Comparison of ENCODE assay signal across 8 cellular contexts in the genomic region with DNA sequence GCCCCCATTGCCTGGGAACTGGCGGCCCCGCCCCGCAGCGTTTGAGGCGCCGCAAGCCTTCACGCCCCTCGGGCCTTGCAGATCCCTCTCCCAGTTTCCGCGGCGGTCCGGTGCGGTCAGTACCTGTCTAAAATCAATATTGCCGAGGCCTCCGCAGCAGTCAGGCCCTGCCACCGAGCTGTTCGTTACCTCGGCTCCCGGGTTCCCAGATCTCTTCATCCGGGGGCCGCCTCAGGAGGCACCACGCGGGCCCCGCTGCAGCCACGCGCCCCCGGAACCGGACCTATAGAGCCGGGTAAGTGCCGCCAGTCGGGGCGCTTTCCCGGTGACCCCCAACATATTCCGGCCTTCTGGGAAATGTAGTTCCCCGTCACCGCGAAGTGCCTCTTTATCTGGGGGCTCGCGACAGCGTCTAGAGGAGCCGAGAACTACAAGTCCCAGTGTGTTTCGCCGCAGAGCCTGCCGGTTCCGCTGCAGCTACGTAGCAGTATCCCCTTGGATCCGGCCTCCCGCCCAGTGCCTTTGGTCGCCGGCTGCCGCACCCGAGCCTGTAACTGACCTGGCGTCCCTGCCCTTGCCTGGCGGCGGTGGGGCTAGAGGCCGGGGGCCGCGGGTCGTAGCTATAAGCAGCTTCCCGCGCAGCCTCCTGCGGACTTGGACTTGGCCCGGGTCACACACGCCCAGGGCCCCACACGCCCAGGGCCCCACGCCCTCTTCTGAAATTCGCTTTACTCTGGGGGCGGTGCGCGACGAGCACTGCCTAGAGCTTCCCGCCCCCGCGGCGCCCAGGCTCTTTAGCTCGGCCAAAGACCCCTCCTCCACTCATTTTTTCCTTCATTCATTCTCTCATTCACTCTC.
DNase-seq lines count a peak whose midpoint lies in the region; ATAC-seq lines count a peak whose summit lies in the region.

A gene with protein sequence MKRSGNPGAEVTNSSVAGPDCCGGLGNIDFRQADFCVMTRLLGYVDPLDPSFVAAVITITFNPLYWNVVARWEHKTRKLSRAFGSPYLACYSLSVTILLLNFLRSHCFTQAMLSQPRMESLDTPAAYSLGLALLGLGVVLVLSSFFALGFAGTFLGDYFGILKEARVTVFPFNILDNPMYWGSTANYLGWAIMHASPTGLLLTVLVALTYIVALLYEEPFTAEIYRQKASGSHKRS (minus strand): TSS at position 301 of the 858 bp plus-strand sequence. CDS start 82 bp downstream, at position 219.

- ATAC-seq in GM19023 (IDR thresholded peaks at IDR 0.05; ENCODE audit: unreplicated experiment) (peak; percentile 92), HG03280 (IDR thresholded peaks at IDR 0.05; ENCODE audit: unreplicated experiment) (peak; percentile 92)

- peak; percentile 96 for DNase-seq in AG08396 (ENCODE audit: low spot score)
- peak; percentile 90 for DNase-seq in NCI-H345 treated with DMSO at 0.1 percent for 48 hours (lab: John Stamatoyannopoulos, UW; ENCODE audit: unreplicated experiment)
- DNase-seq in activated CD4-positive, CD25-positive, alpha-beta regulatory T cell (lab: John Stamatoyannopoulos, UW), result peak; percentile 83 to 87 (median 86)
- DNase-seq in central memory CD4-positive, alpha-beta T cell, result peak; percentile 94
- peak; percentile 100 for DNase-seq in iris pigment epithelial cell (ENCODE audit: low read depth)
- DNase-seq in stimulated activated CD4-positive, alpha-beta T cell treated with anti-CD3 and anti-CD28 coated beads, Interleukin-12 subunit alpha, Interleukin-12 subunit beta, amount 100 ng/mL, for 24 hours (ENCODE audit: low read depth in 2 of 2), result peak; percentile 86 to 90

Comparison
In these comparisons a context has a peak if more than half of its experiments do, and no peak if none do; other contexts are left out.
1. Peak in every context shown above with its lines: DNase-seq and ATAC-seq.